ENCODE assay signal across 22 cellular contexts in genomic region chr6:48048460-48049146, GRCh38.
DNase-seq lines count a peak whose midpoint lies in the region; ATAC-seq, FAIRE-seq and TF ChIP-seq lines count a peak whose summit lies in the region.
"Had no signal": no experiment of that assay in that cellular context is flagged by ENCODE, and none has a peak within 500 bp of the region (broad histone marks: within the 10 kb centered on the region; RNA-seq: fewer than 3 reads in every experiment).

No MANE protein-coding gene starts in this region.

- H2BK12ac ChIP-seq in H1 (ENCODE audit: low read depth, low read length) = no peak overlapping the region

- H3K23ac ChIP-seq in H1 (ENCODE audit: insufficient read length) = no peak overlapping the region

- no peak overlapping the region for H3K4me3 Mint-ChIP-seq in T-helper 2 cell treated with Interferon-gamma antibody and Interleukin-4, amounts not matched to agents 5 μg/mL and 100 μg/mL, for 36 hours
- H3K4me3 Mint-ChIP-seq: activated naive CD8-positive, alpha-beta T cell treated with anti-CD3 and anti-CD28 coated beads, Interleukin-2, amount 50 U/mL, for 24 hours; brain; CD4-positive, alpha-beta T cell; T-cell had no signal

- H3K4me1 Mint-ChIP-seq in T-helper 2 cell treated with Interferon-gamma antibody and Interleukin-4, amounts not matched to agents 5 μg/mL and 100 μg/mL, for 36 hours (ENCODE audit: low read depth) = no peaks in the 10 kb centered on the region
- H3K4me1 Mint-ChIP-seq: activated naive CD8-positive, alpha-beta T cell treated with anti-CD3 and anti-CD28 coated beads, Interleukin-2, amount 50 U/mL, for 24 hours; T-cell had no signal

- no peak for TF ChIP-seq RAD21 in H1 (IDR thresholded peaks at IDR 0.05 in 1 of 2, conservative IDR thresholded peaks at IDR 0.05 in 1 of 2; ENCODE audit: low read depth in 2 of 2, low read length in 2 of 2)

- H2BK20ac ChIP-seq in H1 (ENCODE audit: low read length) = no peak overlapping the region

- TF ChIP-seq EP300 in H1 (IDR thresholded peaks at IDR 0.05; ENCODE audit: borderline replicate concordance in 1 of 2, low read depth in 2 of 2, low read length in 2 of 2) = no peak

- H3K79me1 ChIP-seq in H1 (ENCODE audit: low read depth, low read length) = no peaks in the 10 kb centered on the region

- H3K4ac ChIP-seq in H1 (replicated peaks; ENCODE audit: insufficient read length, low read depth, low read length) = no peak overlapping the region

- no peak overlapping the region for H2BK15ac ChIP-seq in H1 (ENCODE audit: low read length)

- H4K20me1 ChIP-seq in H1 (replicated peaks in 1 of 2; ENCODE audit: control insufficient read depth in 1 of 2, insufficient read depth in 2 of 2, low read length in 2 of 2) = no peaks in the 10 kb centered on the region

- H3K27me3 ChIP-seq in right atrium auricular region (no peaks in the 10 kb centered on the region), H1 (replicated peaks in 1 of 4; ENCODE audit: control insufficient read depth in 3 of 4, extremely low read depth in 1 of 4, insufficient read depth in 3 of 4, low read length in 3 of 4) (no peaks in the 10 kb centered on the region), thyroid gland (no peaks in the 10 kb centered on the region)

- intact Hi-C loops in Right ventricle myocardium superior (cut with DNase I) (no loop called here), thyroid gland (cut with DNase I) (no loop called here)

- TF ChIP-seq CTCF in right atrium auricular region (IDR thresholded peaks at IDR 0.05) = no peak
- no peak for TF ChIP-seq CTCF in NB4 (IDR thresholded peaks at IDR 0.05; ENCODE audit: low read depth, low read length)
- no peak for TF ChIP-seq CTCF in H1 (IDR thresholded peaks at IDR 0.05; ENCODE audit: control extremely low read depth in 1 of 3, insufficient read depth in 1 of 3, low read depth in 1 of 3, low read length in 3 of 3)
- no peak for TF ChIP-seq CTCF in thyroid gland (IDR thresholded peaks at IDR 0.05)

- H2AFZ ChIP-seq in H1 (ENCODE audit: low read length) = peak overlapping the region; percentile 82; the same call in 1 of the 2 replicates

- H3K27me3 Mint-ChIP-seq in T-helper 2 cell treated with Interferon-gamma antibody and Interleukin-4, amounts not matched to agents 5 μg/mL and 100 μg/mL, for 36 hours (ENCODE audit: low read depth) = peaks cover 3% of the 10 kb centered on the region
- H3K27me3 Mint-ChIP-seq: activated naive CD8-positive, alpha-beta T cell treated with anti-CD3 and anti-CD28 coated beads, Interleukin-2, amount 50 U/mL, for 24 hours; brain; CD4-positive, alpha-beta T cell had no signal

- H3K9me3 ChIP-seq in right atrium auricular region (no peaks in the 10 kb centered on the region), H1 (ENCODE audit: insufficient read depth in 2 of 2, low read depth in 1 of 2, low read length in 1 of 2) (no peaks in the 10 kb centered on the region), thyroid gland (no peaks in the 10 kb centered on the region)
- H3K9me3 ChIP-seq: HAP-1, prostate gland had no signal

- no peak overlapping the region for H3K9ac ChIP-seq in H1 (replicated peaks in 1 of 4; ENCODE audit: extremely low read depth in 1 of 4, low read depth in 3 of 4, low read length in 3 of 4)

- H3K56ac ChIP-seq in H1 (replicated peaks; ENCODE audit: insufficient read length, low read depth, low read length) = no peak overlapping the region

- POLR2A ChIA-PET in H1 (lab: Charles Lee; ENCODE audit: partially characterized antibody) = no interaction called here

- H3K18ac ChIP-seq in H1 (ENCODE audit: extremely low read depth, low read length) = no peak overlapping the region

- H4K8ac ChIP-seq in H1 (ENCODE audit: extremely low read depth, insufficient read depth, low read length) = no peak overlapping the region

- no peak overlapping the region for H3K4me3 ChIP-seq in right atrium auricular region
- no peak overlapping the region for H3K4me3 ChIP-seq in NB4 (ENCODE audit: low read depth, low read length)
- no peak overlapping the region for H3K4me3 ChIP-seq in H1 (ENCODE audit: extremely low read depth in 1 of 4, insufficient read depth in 2 of 4, low read depth in 3 of 4, low read length in 4 of 4)
- no peak overlapping the region for H3K4me3 ChIP-seq in thyroid gland (replicated peaks in 1 of 3)
- H3K4me3 ChIP-seq: coronary artery, HAP-1, prostate gland had no signal

- H2BK5ac ChIP-seq in H1 (ENCODE audit: low read depth, low read length) = no peak overlapping the region

- TF ChIP-seq POLR2A in NB4 (IDR thresholded peaks at IDR 0.05; ENCODE audit: extremely low read depth, insufficient read length) (no peak), H1 (IDR thresholded peaks at IDR 0.05; ENCODE audit: control extremely low read depth in 1 of 2, low read depth in 2 of 2, low read length in 2 of 2) (no peak), thyroid gland (IDR thresholded peaks at IDR 0.05) (no peak)

- H3K14ac ChIP-seq in H1 (ENCODE audit: insufficient read length) = no peak overlapping the region

- H3K27ac ChIP-seq in right atrium auricular region = no peak overlapping the region
- H3K27ac ChIP-seq in H1 (ENCODE audit: low read depth, low read length) = no peak overlapping the region
- H3K27ac ChIP-seq in thyroid gland = no peak overlapping the region
- H3K27ac ChIP-seq: coronary artery, prostate gland had no signal

- no peaks in the 10 kb centered on the region for H3K23me2 ChIP-seq in H1 (ENCODE audit: low read depth, low read length)

- H3K4me2 ChIP-seq in H1 (ENCODE audit: insufficient read depth in 1 of 2, low read depth in 2 of 2, low read length in 2 of 2) = no peak overlapping the region; a peak in 1 of 4 replicates

- no peaks in the 10 kb centered on the region for H3K9me3 Mint-ChIP-seq in T-helper 2 cell treated with Interferon-gamma antibody and Interleukin-4, amounts not matched to agents 5 μg/mL and 100 μg/mL, for 36 hours
- H3K9me3 Mint-ChIP-seq: activated naive CD8-positive, alpha-beta T cell treated with anti-CD3 and anti-CD28 coated beads, Interleukin-2, amount 50 U/mL, for 24 hours; brain; CD4-positive, alpha-beta T cell; T-cell had no signal

- ATAC-seq in Right ventricle myocardium superior (ENCODE audit: poor library complexity) = peak; percentile 34
- ATAC-seq: activated naive CD8-positive, alpha-beta T cell treated with anti-CD3 and anti-CD28 coated beads, Interleukin-2, amount 50 U/mL, for 24 hours; T-cell had no signal

- H3K79me2 ChIP-seq in H1 (ENCODE audit: control insufficient read depth in 1 of 2, insufficient read depth in 2 of 2, low read length in 2 of 2) = no peaks in the 10 kb centered on the region

- H2AK5ac ChIP-seq in H1 (ENCODE audit: low read depth, low read length) = no peak overlapping the region

- no peak overlapping the region for H2BK120ac ChIP-seq in H1 (replicated peaks; ENCODE audit: low read depth, low read length)

- H3K36me3 ChIP-seq in right atrium auricular region (no peaks in the 10 kb centered on the region), H1 (ENCODE audit: control insufficient read depth in 2 of 4, insufficient read depth in 4 of 4, low read length in 3 of 4) (no peaks in the 10 kb centered on the region), thyroid gland (no peaks in the 10 kb centered on the region)
- H3K36me3 ChIP-seq: HAP-1, prostate gland had no signal

- FAIRE-seq in H1 (lab: Jason Lieb, UNC) = no peak
- FAIRE-seq: GM12891, small intestine had no signal

- no peak overlapping the region for H4K91ac ChIP-seq in H1 (replicated peaks; ENCODE audit: insufficient read length, low read length)

- no peak overlapping the region for H4K5ac ChIP-seq in H1 (ENCODE audit: insufficient read length, low read depth, low read length)

- CTCF ChIA-PET in H1 (lab: Charles Lee; ENCODE audit: partially characterized antibody) = interaction anchor here (1.2 kb wide), 1 partner anchor 47 kb away, joined by 3 read pairs; no protein-coding TSS in a partner anchor

- H3K4me1 ChIP-seq in right atrium auricular region = no peaks in the 10 kb centered on the region
- peaks cover 0 to 9% (median under 1%) of the 10 kb centered on the region in 4 experiments; a peak in 3 of 7 replicates for H3K4me1 ChIP-seq in H1 (replicated peaks in 1 of 4; ENCODE audit: control insufficient read depth in 3 of 4, insufficient read depth in 4 of 4, low read length in 3 of 4)
- no peaks in the 10 kb centered on the region for H3K4me1 ChIP-seq in thyroid gland
- H3K4me1 ChIP-seq: HAP-1, prostate gland had no signal

- no peak for DNase-seq in Right ventricle myocardium superior
- DNase-seq in right atrium auricular region (ENCODE audit: low spot score) = no peak
- peak; percentile 7 for DNase-seq in NB4 (ENCODE audit: low read depth)
- DNase-seq in H1 (ENCODE audit: low read depth in 1 of 2, low spot score in 2 of 2) = no peak
- DNase-seq in thyroid gland = peak; percentile 7 to 13
- no peak for DNase-seq in DMS79 (lab: John Stamatoyannopoulos, UW)
- no peak for DNase-seq in germinal center (ENCODE audit: low spot score)
- no peak for DNase-seq in T-helper 2 cell treated with Interferon-gamma antibody and Interleukin-4, amounts not matched to agents 5 μg/mL and 100 μg/mL, for 36 hours (ENCODE audit: low spot score)
- DNase-seq: activated CD4-positive, alpha-beta T cell treated with anti-CD3 and anti-CD28 coated beads for 4 hours; activated naive CD8-positive, alpha-beta T cell treated with anti-CD3 and anti-CD28 coated beads, Interleukin-2, amount 50 U/mL, for 24 hours; CD4-positive, alpha-beta T cell; DMS153; Karpas-422; NCI-H2171; small intestine; stimulated activated naive CD4-positive, alpha-beta T cell; T-cell had no signal

- no peaks in the 10 kb centered on the region for H3K36me3 Mint-ChIP-seq in T-helper 2 cell treated with Interferon-gamma antibody and Interleukin-4, amounts not matched to agents 5 μg/mL and 100 μg/mL, for 36 hours (ENCODE audit: low read depth)
- H3K36me3 Mint-ChIP-seq: brain, T-cell had no signal

- no peak overlapping the region for H3K27ac Mint-ChIP-seq in T-helper 2 cell treated with Interferon-gamma antibody and Interleukin-4, amounts not matched to agents 5 μg/mL and 100 μg/mL, for 36 hours
- H3K27ac Mint-ChIP-seq: activated naive CD8-positive, alpha-beta T cell treated with anti-CD3 and anti-CD28 coated beads, Interleukin-2, amount 50 U/mL, for 24 hours; CD4-positive, alpha-beta T cell; T-cell had no signal

- WGBS in H1 (ENCODE audit: extremely low coverage in 1 of 2, insufficient coverage in 1 of 2, insufficient read length in 1 of 2, insufficient replicate concordance in 2 of 2, low coverage in 1 of 2, low lambda C conversion rate in 2 of 2, missing lambda C conversion rate in 1 of 2), 2 experiments = 68% methylated on average over 2 of the region's 2 CpGs; no CpG with 5 or more reads in 1 of the 2 experiments
- WGBS in thyroid gland, 2 donors = 41 to 52% methylated on average over 2 of the region's 2 CpGs

TF ChIP-seq in H1, 55 proteins besides CTCF, POLR2A, EP300 and RAD21 (continues in another document):
- TF ChIP-seq KDM1A (IDR thresholded peaks at IDR 0.05; ENCODE audit: borderline replicate concordance, low read length) (no peak), EGR1 (IDR thresholded peaks at IDR 0.05; ENCODE audit: borderline replicate concordance, low read depth, low read length) (no peak), CREB1 (IDR thresholded peaks at IDR 0.05) (no peak), BRCA1 (IDR thresholded peaks at IDR 0.05; ENCODE audit: low read depth, low read length) (no peak), TAF7 (optimal IDR thresholded peaks at IDR 0.05; ENCODE audit: borderline replicate concordance, low read depth, low read length) (no peak), POLR2AphosphoS5 (IDR thresholded peaks at IDR 0.05; ENCODE audit: low read depth, low read length) (no peak)

Comparison
In these comparisons a context has a peak if more than half of its experiments do, and no peak if none do; other contexts are left out.
1. DNase-seq: peak in NB4 (single experiment) and thyroid gland (2 of 2); none in Right ventricle myocardium superior (single experiment), right atrium auricular region (single experiment), H1 (0 of 2), DMS79 (single experiment), germinal center (single experiment) and T-helper 2 cell treated with Interferon-gamma antibody and Interleukin-4, amounts not matched to agents 5 μg/mL and 100 μg/mL, for 36 hours (single experiment).